ENCODE assay signal across 9 cellular contexts in genomic region chr12:120115066-120115465, GRCh38. TPM values are rescaled to one million over a fixed set of nuclear protein-coding genes. Genes with fewer than 3 reads are reported as not detected.
DNase-seq lines count a peak whose midpoint lies in the region; ATAC-seq and TF ChIP-seq lines count a peak whose summit lies in the region.
"Had no signal": no experiment of that assay in that cellular context is flagged by ENCODE, and none has a peak within 500 bp of the region (broad histone marks: within the 10 kb centered on the region; RNA-seq: fewer than 3 reads in every experiment).

No MANE protein-coding gene starts in this region.

- ATAC-seq in naive thymus-derived CD4-positive, alpha-beta T cell, result no peak
- ATAC-seq in GM19328 (IDR thresholded peaks at IDR 0.05; ENCODE audit: unreplicated experiment), result no peak
- ATAC-seq in HG02623 (IDR thresholded peaks at IDR 0.05; ENCODE audit: unreplicated experiment), result no peak

- no peak overlapping the region for H2BK5ac ChIP-seq in neuronal stem cell (ENCODE audit: low read length)

- no peak overlapping the region for H2AFZ ChIP-seq in mammary epithelial cell (ENCODE audit: low read depth, low read length)
- H2AFZ ChIP-seq in neuronal stem cell (ENCODE audit: low read length), result no peak overlapping the region
- H2AFZ ChIP-seq: parathyroid adenoma had no signal

- H2AK5ac ChIP-seq in neuronal stem cell (ENCODE audit: low read depth, low read length), result no peak overlapping the region

- peaks cover 0 to 35% (median 13%) of the 10 kb centered on the region in 5 donors for H3K36me3 Mint-ChIP-seq in naive thymus-derived CD4-positive, alpha-beta T cell

- H3K4me1 ChIP-seq in BE2C, result peaks cover 5% of the 10 kb centered on the region; the same call in 1 of the 2 replicates
- H3K4me1 ChIP-seq in mammary epithelial cell (ENCODE audit: insufficient read depth, low read length), result peaks cover 25% of the 10 kb centered on the region
- H3K4me1 ChIP-seq in naive thymus-derived CD4-positive, alpha-beta T cell (ENCODE audit: control insufficient read depth in 2 of 2, insufficient read depth in 2 of 2, low read length in 2 of 2), result peaks cover 44 to 56% of the 10 kb centered on the region in 2 donors
- H3K4me1 ChIP-seq in neuronal stem cell (ENCODE audit: control insufficient read depth in 2 of 2, insufficient read depth in 1 of 2, low read depth in 1 of 2, low read length in 2 of 2), result peaks cover 6 to 8% of the 10 kb centered on the region in 2 donors

- H3K18ac ChIP-seq in neuronal stem cell (ENCODE audit: low read length), result no peak overlapping the region

- H2BK120ac ChIP-seq in neuronal stem cell (ENCODE audit: low read depth, low read length), result no peak overlapping the region

- no peaks in the 10 kb centered on the region for H3K27me3 Mint-ChIP-seq in naive thymus-derived CD4-positive, alpha-beta T cell

- POLR2A ChIA-PET in naive thymus-derived CD4-positive, alpha-beta T cell (lab: Charles Lee), result interaction anchor here (1.4 to 7.1 kb wide), 2 partner anchors 85 to 125 kb away, joined by 3 to 47 read pairs; partner anchors contain the start of gene RPLP0

- peaks cover 2% of the 10 kb centered on the region for H4K20me1 ChIP-seq in mammary epithelial cell (ENCODE audit: insufficient read depth, low read length)

- H3K4me2 ChIP-seq in mammary epithelial cell (ENCODE audit: insufficient read depth, low read depth, low read length), result peak overlapping the region; percentile 89
- H3K4me2 ChIP-seq in neuronal stem cell (ENCODE audit: insufficient read depth, low read length, poor library complexity, severe bottlenecking), result no peak overlapping the region

- peaks cover 91% of the 10 kb centered on the region for H3K79me2 ChIP-seq in mammary epithelial cell (ENCODE audit: insufficient read depth, low read length)

- intact Hi-C loops in mammary epithelial cell (cut with micrococcal nuclease), result no loop called here
- intact Hi-C loops in naive thymus-derived CD4-positive, alpha-beta T cell (cut with micrococcal nuclease), result loop anchor here in 1 of 2 donors (5.0 kb wide), 2 partner anchors 448 to 572 kb away; partner anchors contain the start of genes MLEC and PRKAB1

- TF ChIP-seq CTCF in BE2C (IDR thresholded peaks at IDR 0.05; ENCODE audit: low read depth, low read length), result no peak
- no peak for TF ChIP-seq CTCF in mammary epithelial cell (conservative IDR thresholded peaks at IDR 0.05 in 1 of 2, IDR thresholded peaks at IDR 0.05 in 1 of 2; ENCODE audit: extremely low read depth in 1 of 2, insufficient read depth in 1 of 2, low read depth in 1 of 2, low read length in 2 of 2)

- no peak overlapping the region for H3K27ac ChIP-seq in mammary epithelial cell (ENCODE audit: insufficient read depth, low read depth, low read length)
- peak overlapping the region; percentile 84 for H3K27ac ChIP-seq in naive thymus-derived CD4-positive, alpha-beta T cell (ENCODE audit: low read depth, low read length)
- H3K27ac ChIP-seq in neuronal stem cell (replicated peaks; ENCODE audit: low read length), result no peak overlapping the region
- H3K27ac ChIP-seq: parathyroid adenoma had no signal

- no peak overlapping the region for H4K91ac ChIP-seq in neuronal stem cell (ENCODE audit: low read depth, low read length, poor library complexity)

- no peaks in the 10 kb centered on the region for H3K27me3 ChIP-seq in BE2C
- H3K27me3 ChIP-seq in mammary epithelial cell (ENCODE audit: insufficient read depth, low read length), result no peaks in the 10 kb centered on the region
- H3K27me3 ChIP-seq in naive thymus-derived CD4-positive, alpha-beta T cell (ENCODE audit: control insufficient read depth in 2 of 2, insufficient read depth in 2 of 2, low read length in 2 of 2), result no peaks in the 10 kb centered on the region
- no peaks in the 10 kb centered on the region for H3K27me3 ChIP-seq in neuronal stem cell (ENCODE audit: control insufficient read depth in 3 of 3, insufficient read depth in 3 of 3, low read depth in 1 of 3, low read length in 3 of 3)

- H3K9ac ChIP-seq in mammary epithelial cell (ENCODE audit: insufficient read depth, low read length) (peak overlapping the region; percentile 95), neuronal stem cell (ENCODE audit: low read depth, low read length, poor library complexity) (no peak overlapping the region)
- H3K9ac ChIP-seq: parathyroid adenoma had no signal

- no peak overlapping the region for H4K8ac ChIP-seq in neuronal stem cell (ENCODE audit: low read depth, low read length)

- CTCF ChIA-PET in mammary epithelial cell (lab: Charles Lee; ENCODE audit: low non-redundant PET), result no interaction called here
- CTCF ChIA-PET in naive thymus-derived CD4-positive, alpha-beta T cell (lab: Charles Lee), result interaction anchor here (1.0 to 1.2 kb wide), 2 partner anchors 114 to 126 kb away, joined by 3 read pairs; partner anchors contain the start of gene BICDL1

- in situ Hi-C loops in mammary epithelial cell (cut with MboI; ENCODE audit: low sequenced_read_pairs in 2 of 2), result no loop called here

- peaks cover 68 to 88% (median 79%) of the 10 kb centered on the region in 7 donors for H3K4me1 Mint-ChIP-seq in naive thymus-derived CD4-positive, alpha-beta T cell

- peak overlapping the region; percentile 47 to 98 (median 93) for H3K27ac Mint-ChIP-seq in naive thymus-derived CD4-positive, alpha-beta T cell

- peaks cover 0 to 2% (median 0%) of the 10 kb centered on the region in 11 donors for H3K9me3 Mint-ChIP-seq in naive thymus-derived CD4-positive, alpha-beta T cell

- no peak overlapping the region for H2BK15ac ChIP-seq in neuronal stem cell (ENCODE audit: low read length)

- WGBS in mammary epithelial cell (ENCODE audit: low coverage, missing lambda C conversion rate), result 56% methylated on average over 2 of the region's 3 CpGs
- no CpG with 5 or more reads among the region's 3 CpGs for WGBS in neuronal stem cell (ENCODE audit: extremely low coverage in 2 of 2, insufficient read length in 2 of 2, insufficient replicate concordance in 1 of 2), 2 donors

- dilution Hi-C loops in mammary epithelial cell (cut with HindIII; ENCODE audit: low sequenced_read_pairs), result loop anchor here (5.0 to 10.0 kb wide), 2 partner anchors 37 to 150 kb away; partner anchors contain the start of gene PXN

- no peak overlapping the region for H3K14ac ChIP-seq in neuronal stem cell (ENCODE audit: low read length)

- H3K4me3 Mint-ChIP-seq in naive thymus-derived CD4-positive, alpha-beta T cell, result peak overlapping the region; percentile 78 to 98 (median 92)

- H3K36me3 ChIP-seq in BE2C (peaks cover 15% of the 10 kb centered on the region), mammary epithelial cell (ENCODE audit: insufficient read depth, low read length) (no peaks in the 10 kb centered on the region), neuronal stem cell (replicated peaks in 1 of 2; ENCODE audit: control insufficient read depth in 2 of 2, insufficient read depth in 2 of 2, low read length in 2 of 2) (peaks cover 2 to 29% of the 10 kb centered on the region in 2 donors)
- peaks cover 0 to 3% (median 0%) of the 10 kb centered on the region in 3 experiments for H3K36me3 ChIP-seq in naive thymus-derived CD4-positive, alpha-beta T cell (ENCODE audit: control insufficient read depth in 2 of 3, insufficient read depth in 3 of 3, low read length in 3 of 3)

- no TSS peak for BruUV-seq in mammary epithelial cell (replicated peaks; lab: Mats Ljungman, UMichigan)

- no peaks in the 10 kb centered on the region for H3K9me3 ChIP-seq in BE2C
- no peaks in the 10 kb centered on the region for H3K9me3 ChIP-seq in mammary epithelial cell (replicated peaks; ENCODE audit: insufficient read depth, low read length)
- no peaks in the 10 kb centered on the region for H3K9me3 ChIP-seq in naive thymus-derived CD4-positive, alpha-beta T cell (ENCODE audit: control insufficient read depth in 2 of 3, low read length in 3 of 3)
- H3K9me3 ChIP-seq in neuronal stem cell (replicated peaks in 1 of 2; ENCODE audit: control insufficient read depth in 2 of 2, insufficient read depth in 1 of 2, low read depth in 1 of 2, low read length in 2 of 2), result no peaks in the 10 kb centered on the region

- DNase-seq in BE2C, result no peak
- DNase-seq in Jurkat, Clone E6-1 (ENCODE audit: low read depth, low spot score), result peak; percentile 48
- no peak for DNase-seq in mammary epithelial cell
- no peak for DNase-seq in naive thymus-derived CD4-positive, alpha-beta T cell
- no peak for DNase-seq in activated gamma-delta T cell (lab: John Stamatoyannopoulos, UW)
- no peak for DNase-seq in neuronal stem cell (ENCODE audit: low spot score)

- no peak overlapping the region for H2BK12ac ChIP-seq in neuronal stem cell (ENCODE audit: low read length)

- H3K79me1 ChIP-seq in neuronal stem cell (ENCODE audit: low read depth, low read length), result peaks cover 8% of the 10 kb centered on the region

- H3K23ac ChIP-seq in neuronal stem cell (ENCODE audit: low read depth, low read length, poor library complexity), result no peak overlapping the region

- no peak overlapping the region for H3K4ac ChIP-seq in neuronal stem cell (ENCODE audit: low read length)

- peak overlapping the region; percentile 7; the same call in 1 of the 2 replicates for H3K4me3 ChIP-seq in BE2C (ENCODE audit: low read depth, low read length)
- H3K4me3 ChIP-seq in Jurkat, Clone E6-1 (ENCODE audit: low read length), result peak overlapping the region; percentile 61; the same call in 1 of the 2 replicates
- H3K4me3 ChIP-seq in mammary epithelial cell (replicated peaks in 1 of 3; ENCODE audit: insufficient read depth in 1 of 3, low read depth in 2 of 3, low read length in 3 of 3), result peak overlapping the region; percentile 72 to 97 (median 95)
- peak overlapping the region; percentile 66 for H3K4me3 ChIP-seq in naive thymus-derived CD4-positive, alpha-beta T cell (ENCODE audit: low read length)
- H3K4me3 ChIP-seq in neuronal stem cell (ENCODE audit: low read length in 2 of 2), result no peak overlapping the region

RNA-seq across cellular contexts. Expression of gene RAB35, which starts 1.5 kb away (rescaled TPM):
- polyA plus RNA-seq in BE2C (2012; ENCODE audit: insufficient read depth, insufficient read length, low read depth), result 176 TPM
- polyA plus RNA-seq in Jurkat, Clone E6-1 (2012; ENCODE audit: insufficient read depth, insufficient read length), result 68.2 TPM
- total RNA-seq in mammary epithelial cell, result 10 to 100 TPM; 19.3 to 60.4 TPM
- 39.4 TPM for polyA plus RNA-seq in mammary epithelial cell
- polyA minus RNA-seq in mammary epithelial cell, result 70.6 TPM
- total RNA-seq in naive thymus-derived CD4-positive, alpha-beta T cell, result 10 to 100 TPM; 45.8 to 77.3 (median 59.3) TPM
- 10 to 100 TPM; 14.5 to 21.0 TPM for polyA plus RNA-seq in naive thymus-derived CD4-positive, alpha-beta T cell
- 26.6 TPM for polyA plus RNA-seq in neuronal stem cell (2013, experiment 1 of 2)
- polyA plus RNA-seq in neuronal stem cell (2013, experiment 2 of 2), result 25.6 TPM

Comparison
In these comparisons a context has a peak if more than half of its experiments do, and no peak if none do; other contexts are left out.
1. H3K4me3 ChIP-seq: peak in BE2C (single experiment), Jurkat, Clone E6-1 (single experiment), mammary epithelial cell (3 of 3) and naive thymus-derived CD4-positive, alpha-beta T cell (single experiment); none in neuronal stem cell (0 of 2).